ENCODE assay signal across 19 cellular contexts in the genomic region with DNA sequence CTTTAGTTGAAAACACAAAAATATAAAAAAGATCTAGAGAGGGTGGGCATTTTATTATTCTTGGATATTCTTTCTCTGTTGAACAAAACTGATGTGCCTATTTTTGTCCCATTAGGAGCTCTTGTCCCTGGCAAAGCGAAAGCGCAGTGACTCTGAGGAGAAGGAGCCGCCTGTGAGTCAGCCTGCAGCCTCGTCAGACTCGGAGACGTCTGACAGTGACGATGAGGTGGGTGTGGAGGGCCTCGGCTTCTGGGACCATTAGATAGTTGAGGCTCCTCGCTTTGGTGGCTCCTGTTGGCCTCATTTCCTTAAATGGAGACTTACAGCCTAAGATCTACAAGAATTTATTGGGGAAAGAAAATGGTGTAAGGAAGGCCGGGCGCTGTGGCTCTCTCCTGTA. TPM values are rescaled to one million over a fixed set of nuclear protein-coding genes. Genes with fewer than 3 reads are reported as not detected.
DNase-seq lines count a peak whose midpoint lies in the region; ATAC-seq and TF ChIP-seq lines count a peak whose summit lies in the region.
"Had no signal": no experiment of that assay in that cellular context is flagged by ENCODE, and none has a peak within 500 bp of the region (broad histone marks: within the 10 kb centered on the region; RNA-seq: fewer than 3 reads in every experiment).

No MANE protein-coding gene starts in this region.

- H3K36me3 Mint-ChIP-seq in GM23338 (ENCODE audit: low read depth), result peaks cover 56% of the 10 kb centered on the region
- H3K36me3 Mint-ChIP-seq in endothelial cell (ENCODE audit: low read depth, unreplicated experiment), result peaks cover 13% of the 10 kb centered on the region

- H3K27me3 ChIP-seq in GM23338 (ENCODE audit: insufficient read depth), result no peaks in the 10 kb centered on the region
- no peaks in the 10 kb centered on the region for H3K27me3 ChIP-seq in sigmoid colon
- H3K27me3 ChIP-seq in stomach, result no peaks in the 10 kb centered on the region
- no peaks in the 10 kb centered on the region for H3K27me3 ChIP-seq in hepatocyte
- H3K27me3 ChIP-seq: BE2C, breast epithelium, neural progenitor cell had no signal

- no peak for TF ChIP-seq CTCF in GM23338 (conservative IDR thresholded peaks at IDR 0.05; ENCODE audit: low read depth in 2 of 2)
- no peak for TF ChIP-seq CTCF in WI38 (IDR thresholded peaks at IDR 0.05; ENCODE audit: low read depth, low read length)
- TF ChIP-seq CTCF in endothelial cell (IDR thresholded peaks at IDR 0.05; ENCODE audit: unreplicated experiment), result no peak
- no peak for TF ChIP-seq CTCF in sigmoid colon (IDR thresholded peaks at IDR 0.05)
- no peak for TF ChIP-seq CTCF in stomach (IDR thresholded peaks at IDR 0.05)
- TF ChIP-seq CTCF in hepatocyte (IDR thresholded peaks at IDR 0.05; ENCODE audit: poor library complexity), result no peak

- H4K20me1 ChIP-seq in GM23338 (replicated peaks; ENCODE audit: insufficient read depth), result peaks cover 27% of the 10 kb centered on the region
- H4K20me1 ChIP-seq in hepatocyte (ENCODE audit: insufficient read depth, poor library complexity, severe bottlenecking), result no peaks in the 10 kb centered on the region

- H2AFZ ChIP-seq in GM23338 (no peak overlapping the region), hepatocyte (no peak overlapping the region)
- H2AFZ ChIP-seq: neural progenitor cell had no signal

- ATAC-seq in GM23338, result no peak
- no peak for ATAC-seq in activated CD4-positive, CD25-positive, alpha-beta regulatory T cell treated with anti-CD3 and anti-CD28 coated beads, Interleukin-2, amount 50 U/mL, for 24 hours
- ATAC-seq: GM12878, right cardiac atrium had no signal

- H3K4me3 ChIP-seq in GM23338 (no peak overlapping the region), WI38 (ENCODE audit: low read depth, low read length) (peak overlapping the region; percentile 21), sigmoid colon (no peak overlapping the region), stomach (no peak overlapping the region), hepatocyte (no peak overlapping the region)
- H3K4me3 ChIP-seq: breast epithelium, GM12878, neural progenitor cell had no signal

- 0 out of 2 replicates have a peak overlapping the region, but pooled peaks have one; percentile 59 for H3K27ac ChIP-seq in GM23338 (ENCODE audit: low read depth)
- no peak overlapping the region for H3K27ac ChIP-seq in sigmoid colon
- H3K27ac ChIP-seq in stomach, result no peak overlapping the region
- no peak overlapping the region for H3K27ac ChIP-seq in hepatocyte
- H3K27ac ChIP-seq: breast epithelium, neural progenitor cell had no signal

- H3K4me2 ChIP-seq in GM23338, result no peak overlapping the region
- no peak overlapping the region for H3K4me2 ChIP-seq in hepatocyte
- H3K4me2 ChIP-seq: neural progenitor cell had no signal

- H3K36me3 ChIP-seq in GM23338 (ENCODE audit: insufficient read depth) (peaks cover 32% of the 10 kb centered on the region), sigmoid colon (peaks cover 0 to 51% (median 8%) of the 10 kb centered on the region in 4 donors), stomach (peaks cover 15 to 53% (median 50%) of the 10 kb centered on the region in 4 donors), hepatocyte (replicated peaks; ENCODE audit: insufficient read depth, low read depth) (no peaks in the 10 kb centered on the region)

- H3K27me3 Mint-ChIP-seq in GM23338 (ENCODE audit: insufficient read depth, low read depth, poor library complexity), result peaks cover 3% of the 10 kb centered on the region
- no peaks in the 10 kb centered on the region for H3K27me3 Mint-ChIP-seq in endothelial cell (ENCODE audit: unreplicated experiment)
- H3K27me3 Mint-ChIP-seq: activated CD4-positive, alpha-beta T cell treated with anti-CD3 and anti-CD28 coated beads for 36 hours; activated naive CD4-positive, alpha-beta T cell treated with anti-CD3 and anti-CD28 coated beads, Interleukin-2, amount 50 U/mL, for 24 hours had no signal

- H3K4me3 Mint-ChIP-seq in GM23338 (no peak overlapping the region), endothelial cell (ENCODE audit: unreplicated experiment) (no peak overlapping the region)
- H3K4me3 Mint-ChIP-seq: activated CD4-positive, alpha-beta T cell treated with anti-CD3 and anti-CD28 coated beads for 36 hours; activated naive CD4-positive, alpha-beta T cell treated with anti-CD3 and anti-CD28 coated beads, Interleukin-2, amount 50 U/mL, for 24 hours; neural progenitor cell had no signal

- TF ChIP-seq EP300 in sigmoid colon (IDR thresholded peaks at IDR 0.05) (no peak), stomach (IDR thresholded peaks at IDR 0.05) (no peak)

- H3K4me1 Mint-ChIP-seq in GM23338 (no peaks in the 10 kb centered on the region), endothelial cell (ENCODE audit: unreplicated experiment) (no peaks in the 10 kb centered on the region)

- no peaks in the 10 kb centered on the region for H3K9me3 ChIP-seq in sigmoid colon
- no peaks in the 10 kb centered on the region for H3K9me3 ChIP-seq in stomach
- no peaks in the 10 kb centered on the region for H3K9me3 ChIP-seq in hepatocyte (ENCODE audit: low read depth)
- H3K9me3 ChIP-seq: BE2C, breast epithelium had no signal

- intact Hi-C loops in sigmoid colon (cut with DNase I) (no loop called here), stomach (cut with DNase I; ENCODE audit: low total_unique reads) (no loop called here)

- H3K27ac Mint-ChIP-seq in GM23338 (no peak overlapping the region), endothelial cell (ENCODE audit: unreplicated experiment) (peak overlapping the region; percentile 48)
- H3K27ac Mint-ChIP-seq: activated CD4-positive, alpha-beta T cell treated with anti-CD3 and anti-CD28 coated beads for 36 hours; activated naive CD4-positive, alpha-beta T cell treated with anti-CD3 and anti-CD28 coated beads, Interleukin-2, amount 50 U/mL, for 24 hours; neural progenitor cell had no signal

- H3K79me2 ChIP-seq in GM23338 (replicated peaks; ENCODE audit: insufficient read depth) (peaks cover 28% of the 10 kb centered on the region), hepatocyte (peaks cover 59% of the 10 kb centered on the region)

- no peak for TF ChIP-seq POLR2A in sigmoid colon (IDR thresholded peaks at IDR 0.05)
- no peak for TF ChIP-seq POLR2A in stomach (IDR thresholded peaks at IDR 0.05)

- 0 out of 2 replicates have a peak, but pooled peaks cover 5% of the 10 kb centered on the region for H3F3A ChIP-seq in GM23338 (replicated peaks; ENCODE audit: low read depth)

- DNase-seq in GM23338 (ENCODE audit: low spot score) (no peak), endothelial cell (ENCODE audit: low spot score) (no peak), sigmoid colon (peak; percentile 39), stomach (no peak), hepatocyte (ENCODE audit: low spot score) (no peak)
- DNase-seq: activated CD4-positive, alpha-beta T cell treated with anti-CD3 and anti-CD28 coated beads for 36 hours; BE2C; effector CD8-positive, alpha-beta T cell; midbrain; NCI-H2029 treated with DMSO at 0.1 percent for 48 hours; NCI-H510A treated with DMSO at 0.1 percent for 48 hours; right cardiac atrium; Right ventricle myocardium superior had no signal

- H3K9me2 ChIP-seq in GM23338 (ENCODE audit: insufficient read depth) (no peaks in the 10 kb centered on the region), hepatocyte (replicated peaks; ENCODE audit: insufficient read depth) (no peaks in the 10 kb centered on the region)

- H3K4me1 ChIP-seq in GM23338 (ENCODE audit: insufficient read depth), result no peaks in the 10 kb centered on the region
- H3K4me1 ChIP-seq in sigmoid colon, result peaks cover 0 to 10% (median 4%) of the 10 kb centered on the region in 4 donors
- H3K4me1 ChIP-seq in stomach, result peaks cover 0 to 10% (median 0%) of the 10 kb centered on the region in 4 donors
- no peaks in the 10 kb centered on the region for H3K4me1 ChIP-seq in hepatocyte (ENCODE audit: insufficient read depth)
- H3K4me1 ChIP-seq: BE2C, breast epithelium, neural progenitor cell had no signal

- 94% methylated on average over 11 of the region's 11 CpGs for WGBS in sigmoid colon, 2 donors
- 92 to 97% (median 95%) methylated on average over 11 of the region's 11 CpGs for WGBS in stomach, 5 donors
- 97% methylated on average over 11 of the region's 11 CpGs for WGBS in hepatocyte (ENCODE audit: low lambda C conversion rate, missing lambda C conversion rate)

- H3K9me3 Mint-ChIP-seq in GM23338 (no peaks in the 10 kb centered on the region), endothelial cell (ENCODE audit: unreplicated experiment) (no peaks in the 10 kb centered on the region)
- H3K9me3 Mint-ChIP-seq: activated naive CD4-positive, alpha-beta T cell treated with anti-CD3 and anti-CD28 coated beads, Interleukin-2, amount 50 U/mL, for 24 hours; neural progenitor cell had no signal

TF ChIP-seq in GM23338, 12 proteins besides CTCF, POLR2A, EP300 and RAD21:
- no peak for TF ChIP-seq EZH2 (IDR thresholded peaks at IDR 0.05; ENCODE audit: low read depth, unreplicated experiment)

RNA-seq across cellular contexts. Expression of gene RTF1, which starts 21.3 kb away (rescaled TPM):
- total RNA-seq in GM23338 (2014; rRNA removed; shearing (Covaris generic)), result 34.3 and 38.1 TPM in 2 replicates
- 296 and 298 TPM in 2 replicates for polyA plus RNA-seq in GM23338 (2016; fragmentation: Nextera tagmentation; extraction: Ambion mirVana)
- 60.8 TPM for total RNA-seq in endothelial cell (ENCODE audit: unreplicated experiment)
- 10 to 100 TPM; 30.5 to 35.7 (median 32.2) TPM for total RNA-seq in sigmoid colon
- polyA plus RNA-seq in sigmoid colon, result 10 to 100 TPM; 18.6 to 20.4 (median 19.0) TPM
- 10 to 100 TPM in 4 of 5 donors, 1 to 10 TPM in 1; 8.8 to 47.9 (median 44.6) TPM for total RNA-seq in stomach
- 10 to 100 TPM; 13.4 to 46.0 (median 16.7) TPM for polyA plus RNA-seq in stomach
- total RNA-seq in hepatocyte, result 30.7 and 34.1 TPM in 2 replicates
- 73.4 and 91.1 TPM in 2 replicates for polyA plus RNA-seq in hepatocyte

RNA-seq across cellular contexts. Expression of gene NDUFAF1, which starts 35.9 kb away (rescaled TPM):
- total RNA-seq in GM23338 (2014; rRNA removed; shearing (Covaris generic)), result 12.5 and 17.0 TPM in 2 replicates
- polyA plus RNA-seq in GM23338 (2016; fragmentation: Nextera tagmentation; extraction: Ambion mirVana) (14.7 and 15.4 TPM in 2 replicates), sigmoid colon (10 to 100 TPM; 16.2 to 20.8 (median 16.7) TPM), stomach (10 to 100 TPM; 16.5 to 20.2 (median 18.9) TPM), hepatocyte (30.1 and 34.1 TPM in 2 replicates)
- total RNA-seq in endothelial cell (ENCODE audit: unreplicated experiment) (16.0 TPM), sigmoid colon (10 to 100 TPM; 13.9 to 17.1 (median 15.4) TPM), stomach (10 to 100 TPM in 4 of 5 donors, 1 to 10 TPM in 1; 7.4 to 74.1 (median 17.8) TPM), hepatocyte (22.9 and 29.1 TPM in 2 replicates)

RNA-seq across cellular contexts. Expression of gene ITPKA, which starts 55.5 kb away (rescaled TPM):
- total RNA-seq in GM23338 (2014; rRNA removed; shearing (Covaris generic)), result 1.5 and 2.1 TPM in 2 replicates
- polyA plus RNA-seq in GM23338 (2016; fragmentation: Nextera tagmentation; extraction: Ambion mirVana) (0.35 and 0.55 TPM in 2 replicates), sigmoid colon (10 to 100 TPM; 11.3 to 52.9 (median 28.4) TPM), stomach (10 to 100 TPM in 1 of 3 donors, 1 to 10 TPM in 2; 3.0 to 35.7 (median 6.8) TPM), hepatocyte (16.2 and 33.3 TPM in 2 replicates)
- total RNA-seq in endothelial cell (ENCODE audit: unreplicated experiment) (4.2 TPM), sigmoid colon (1 to 10 TPM in 2 of 4 donors, under 1 TPM in 1, not detected in 1; 0.49 to 1.4 (median 1.4) TPM), stomach (100 to 1,000 TPM in 1 of 5 donors, 10 to 100 TPM in 3, 1 to 10 TPM in 1; 3.6 to 308 (median 30.9) TPM), hepatocyte (18.5 and 20.5 TPM in 2 replicates)
